ENCODE assay signal across 8 cellular contexts in genomic region chr6:26103141-26103769, GRCh38. TPM values are rescaled to one million over a fixed set of nuclear protein-coding genes. Genes with fewer than 3 reads are reported as not detected.
DNase-seq lines count a peak whose midpoint lies in the region; ATAC-seq lines count a peak whose summit lies in the region.

No MANE protein-coding gene starts in this region.

- peaks cover 2% of the 10 kb centered on the region for H3K27me3 Mint-ChIP-seq in activated CD4-positive, alpha-beta T cell treated with anti-CD3 and anti-CD28 coated beads, Interleukin-2, amount 10 ng/mL, durations not matched to agents 7 days and 5 days
- H3K27me3 Mint-ChIP-seq in activated naive CD8-positive, alpha-beta T cell treated with anti-CD3 and anti-CD28 coated beads for 36 hours: peaks cover 9% of the 10 kb centered on the region
- peaks cover 3% of the 10 kb centered on the region for H3K27me3 Mint-ChIP-seq in stimulated activated naive CD8-positive, alpha-beta T cell treated with anti-CD3 and anti-CD28 coated beads, Interleukin-15, Interleukin-2, amounts not matched to agents 100 ng/mL and 50 ng/mL, for 24 hours

- peak overlapping the region; percentile 84 for H3K4me3 Mint-ChIP-seq in activated CD4-positive, alpha-beta T cell treated with anti-CD3 and anti-CD28 coated beads, Interleukin-2, amount 10 ng/mL, durations not matched to agents 7 days and 5 days
- peak overlapping the region; percentile 87 for H3K4me3 Mint-ChIP-seq in activated naive CD8-positive, alpha-beta T cell treated with anti-CD3 and anti-CD28 coated beads for 36 hours
- H3K4me3 Mint-ChIP-seq in stimulated activated naive CD8-positive, alpha-beta T cell treated with anti-CD3 and anti-CD28 coated beads, Interleukin-15, Interleukin-2, amounts not matched to agents 100 ng/mL and 50 ng/mL, for 24 hours: peak overlapping the region; percentile 87

- H3K4me1 Mint-ChIP-seq in activated CD4-positive, alpha-beta T cell treated with anti-CD3 and anti-CD28 coated beads, Interleukin-2, amount 10 ng/mL, durations not matched to agents 7 days and 5 days: peaks cover 25% of the 10 kb centered on the region
- H3K4me1 Mint-ChIP-seq in activated naive CD8-positive, alpha-beta T cell treated with anti-CD3 and anti-CD28 coated beads for 36 hours: peaks cover 17% of the 10 kb centered on the region
- peaks cover 18% of the 10 kb centered on the region for H3K4me1 Mint-ChIP-seq in stimulated activated naive CD8-positive, alpha-beta T cell treated with anti-CD3 and anti-CD28 coated beads, Interleukin-15, Interleukin-2, amounts not matched to agents 100 ng/mL and 50 ng/mL, for 24 hours (ENCODE audit: low read depth)

- no peak for DNase-seq in activated CD4-positive, alpha-beta T cell treated with anti-CD3 and anti-CD28 coated beads, Interleukin-2, amount 10 ng/mL, durations not matched to agents 7 days and 5 days
- no peak for DNase-seq in activated CD4-positive, alpha-beta T cell treated with anti-CD3 and anti-CD28 coated beads, Interleukin-2, amount 50 U/mL, for 4 hours
- no peak for DNase-seq in activated naive CD8-positive, alpha-beta T cell treated with anti-CD3 and anti-CD28 coated beads for 36 hours
- DNase-seq in hepatic stellate cell (ENCODE audit: low spot score) (peak; percentile 41), HuH-7 (ENCODE audit: low spot score) (no peak), T-helper 9 cell (no peak)

- H3K27ac Mint-ChIP-seq in activated CD4-positive, alpha-beta T cell treated with anti-CD3 and anti-CD28 coated beads, Interleukin-2, amount 10 ng/mL, durations not matched to agents 7 days and 5 days: peak overlapping the region; percentile 99
- peak overlapping the region; percentile 98 for H3K27ac Mint-ChIP-seq in activated naive CD8-positive, alpha-beta T cell treated with anti-CD3 and anti-CD28 coated beads for 36 hours
- peak overlapping the region; percentile 97 for H3K27ac Mint-ChIP-seq in stimulated activated naive CD8-positive, alpha-beta T cell treated with anti-CD3 and anti-CD28 coated beads, Interleukin-15, Interleukin-2, amounts not matched to agents 100 ng/mL and 50 ng/mL, for 24 hours

- ATAC-seq in HG03354 (IDR thresholded peaks at IDR 0.05; ENCODE audit: poor library complexity, severe bottlenecking, unreplicated experiment): peak; percentile 77

- H3K9me3 Mint-ChIP-seq in activated CD4-positive, alpha-beta T cell treated with anti-CD3 and anti-CD28 coated beads, Interleukin-2, amount 10 ng/mL, durations not matched to agents 7 days and 5 days: peaks cover 4% of the 10 kb centered on the region
- no peaks in the 10 kb centered on the region for H3K9me3 Mint-ChIP-seq in activated naive CD8-positive, alpha-beta T cell treated with anti-CD3 and anti-CD28 coated beads for 36 hours
- H3K9me3 Mint-ChIP-seq in stimulated activated naive CD8-positive, alpha-beta T cell treated with anti-CD3 and anti-CD28 coated beads, Interleukin-15, Interleukin-2, amounts not matched to agents 100 ng/mL and 50 ng/mL, for 24 hours: no peaks in the 10 kb centered on the region

- peaks cover 2% of the 10 kb centered on the region for H3K36me3 Mint-ChIP-seq in activated CD4-positive, alpha-beta T cell treated with anti-CD3 and anti-CD28 coated beads, Interleukin-2, amount 10 ng/mL, durations not matched to agents 7 days and 5 days (ENCODE audit: low read depth)
- peaks cover 7% of the 10 kb centered on the region for H3K36me3 Mint-ChIP-seq in activated naive CD8-positive, alpha-beta T cell treated with anti-CD3 and anti-CD28 coated beads for 36 hours
- no peaks in the 10 kb centered on the region for H3K36me3 Mint-ChIP-seq in stimulated activated naive CD8-positive, alpha-beta T cell treated with anti-CD3 and anti-CD28 coated beads, Interleukin-15, Interleukin-2, amounts not matched to agents 100 ng/mL and 50 ng/mL, for 24 hours (ENCODE audit: low read depth)

- CTCF ChIA-PET in activated CD4-positive, alpha-beta T cell treated with anti-CD3 and anti-CD28 coated beads, Interleukin-2, amount 10 ng/mL, durations not matched to agents 7 days and 5 days (lab: Charles Lee): interaction anchor here (0.6 to 21.0 kb wide), 6 partner anchors 11 to 48 kb away, joined by 3 to 326 read pairs (median 6); a partner anchor contains a TSS

- POLR2A ChIA-PET in activated CD4-positive, alpha-beta T cell treated with anti-CD3 and anti-CD28 coated beads, Interleukin-2, amount 10 ng/mL, durations not matched to agents 7 days and 5 days (lab: Charles Lee): interaction anchor here (0.6 to 2.9 kb wide), 12 partner anchors 20 to 113 kb away, joined by 3 to 50 read pairs (median 6); a partner anchor contains a TSS

RNA-seq across cellular contexts. Expression of gene HFE, which starts 16.0 kb away (rescaled TPM):
- total RNA-seq in activated CD4-positive, alpha-beta T cell treated with anti-CD3 and anti-CD28 coated beads, Interleukin-2, amount 10 ng/mL, durations not matched to agents 7 days and 5 days: 1 to 10 TPM; 3.0 to 3.5 TPM
- total RNA-seq in activated naive CD8-positive, alpha-beta T cell treated with anti-CD3 and anti-CD28 coated beads for 36 hours: under 1 TPM; 0.76 to 0.80 TPM
